Comparison of ENCODE assay signal across 1 cellular context in genomic region chr21:43311303-43311817, GRCh38.
TF ChIP-seq lines count a peak whose summit lies in the region.

No MANE protein-coding gene starts in this region.

TF ChIP-seq in HepG2, 621 proteins besides CTCF, POLR2A, EP300 and RAD21 (continued from another document and continues in another):
- TF ChIP-seq KIAA2018 (CRISPR knock-in tag; IDR thresholded peaks at IDR 0.05; ENCODE audit: borderline replicate concordance) = no peak
- TF ChIP-seq TEAD2 (CRISPR knock-in tag; IDR thresholded peaks at IDR 0.05) = no peak
- TF ChIP-seq HDAC1 (CRISPR knock-in tag; IDR thresholded peaks at IDR 0.05) = peak; percentile 64
- no peak for TF ChIP-seq ZNF101 (CRISPR knock-in tag; IDR thresholded peaks at IDR 0.05; ENCODE audit: borderline replicate concordance, low read depth)
- no peak for TF ChIP-seq IRF2 (CRISPR knock-in tag; IDR thresholded peaks at IDR 0.05)
- TF ChIP-seq SMAD3 (CRISPR knock-in tag; IDR thresholded peaks at IDR 0.05) = no peak
- no peak for TF ChIP-seq SP1 (IDR thresholded peaks at IDR 0.05)
- TF ChIP-seq SP1 (CRISPR knock-in tag; IDR thresholded peaks at IDR 0.05) = no peak
- TF ChIP-seq ZNF589 (CRISPR knock-in tag; conservative IDR thresholded peaks at IDR 0.05) = no peak
- TF ChIP-seq AHDC1 (CRISPR knock-in tag; IDR thresholded peaks at IDR 0.05; ENCODE audit: borderline replicate concordance) = 0 out of 2 replicates have a peak, but pooled peaks have one; percentile 18
- TF ChIP-seq, protein P1, sequence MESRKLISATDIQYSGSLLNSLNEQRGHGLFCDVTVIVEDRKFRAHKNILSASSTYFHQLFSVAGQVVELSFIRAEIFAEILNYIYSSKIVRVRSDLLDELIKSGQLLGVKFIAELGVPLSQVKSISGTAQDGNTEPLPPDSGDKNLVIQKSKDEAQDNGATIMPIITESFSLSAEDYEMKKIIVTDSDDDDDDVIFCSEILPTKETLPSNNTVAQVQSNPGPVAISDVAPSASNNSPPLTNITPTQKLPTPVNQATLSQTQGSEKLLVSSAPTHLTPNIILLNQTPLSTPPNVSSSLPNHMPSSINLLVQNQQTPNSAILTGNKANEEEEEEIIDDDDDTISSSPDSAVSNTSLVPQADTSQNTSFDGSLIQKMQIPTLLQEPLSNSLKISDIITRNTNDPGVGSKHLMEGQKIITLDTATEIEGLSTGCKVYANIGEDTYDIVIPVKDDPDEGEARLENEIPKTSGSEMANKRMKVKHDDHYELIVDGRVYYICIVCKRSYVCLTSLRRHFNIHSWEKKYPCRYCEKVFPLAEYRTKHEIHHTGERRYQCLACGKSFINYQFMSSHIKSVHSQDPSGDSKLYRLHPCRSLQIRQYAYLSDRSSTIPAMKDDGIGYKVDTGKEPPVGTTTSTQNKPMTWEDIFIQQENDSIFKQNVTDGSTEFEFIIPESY (CRISPR knock-in tag; IDR thresholded peaks at IDR 0.05) = no peak
- no peak for TF ChIP-seq SOX13 (IDR thresholded peaks at IDR 0.05)
- TF ChIP-seq SOX13 (CRISPR knock-in tag; conservative IDR thresholded peaks at IDR 0.05 in 1 of 2, IDR thresholded peaks at IDR 0.05 in 1 of 2) = 0 out of 4 replicates have a peak, but pooled peaks of 1 of the 2 experiments have one; percentile 20
- TF ChIP-seq AGO2 (optimal IDR thresholded peaks at IDR 0.05; ENCODE audit: low read depth, low read length) = no peak
- TF ChIP-seq RXRB (CRISPR knock-in tag; IDR thresholded peaks at IDR 0.05; ENCODE audit: borderline replicate concordance) = peak; percentile 39; the same call in 1 of the 2 replicates
- TF ChIP-seq, protein P2, sequence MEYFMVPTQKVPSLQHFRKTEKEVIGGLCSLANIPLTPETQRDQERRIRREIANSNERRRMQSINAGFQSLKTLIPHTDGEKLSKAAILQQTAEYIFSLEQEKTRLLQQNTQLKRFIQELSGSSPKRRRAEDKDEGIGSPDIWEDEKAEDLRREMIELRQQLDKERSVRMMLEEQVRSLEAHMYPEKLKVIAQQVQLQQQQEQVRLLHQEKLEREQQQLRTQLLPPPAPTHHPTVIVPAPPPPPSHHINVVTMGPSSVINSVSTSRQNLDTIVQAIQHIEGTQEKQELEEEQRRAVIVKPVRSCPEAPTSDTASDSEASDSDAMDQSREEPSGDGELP (IDR thresholded peaks at IDR 0.05; ENCODE audit: borderline replicate concordance, low read depth) = peak; percentile 72; the same call in 1 of the 2 replicates
- TF ChIP-seq PHF21A (CRISPR knock-in tag; IDR thresholded peaks at IDR 0.05) = 0 out of 2 replicates have a peak, but pooled peaks have one; percentile 15
- TF ChIP-seq ZNF292 (CRISPR knock-in tag; IDR thresholded peaks at IDR 0.05; ENCODE audit: borderline replicate concordance, low read depth) = peak; percentile 89; the same call in 1 of the 2 replicates
- TF ChIP-seq, protein P3, sequence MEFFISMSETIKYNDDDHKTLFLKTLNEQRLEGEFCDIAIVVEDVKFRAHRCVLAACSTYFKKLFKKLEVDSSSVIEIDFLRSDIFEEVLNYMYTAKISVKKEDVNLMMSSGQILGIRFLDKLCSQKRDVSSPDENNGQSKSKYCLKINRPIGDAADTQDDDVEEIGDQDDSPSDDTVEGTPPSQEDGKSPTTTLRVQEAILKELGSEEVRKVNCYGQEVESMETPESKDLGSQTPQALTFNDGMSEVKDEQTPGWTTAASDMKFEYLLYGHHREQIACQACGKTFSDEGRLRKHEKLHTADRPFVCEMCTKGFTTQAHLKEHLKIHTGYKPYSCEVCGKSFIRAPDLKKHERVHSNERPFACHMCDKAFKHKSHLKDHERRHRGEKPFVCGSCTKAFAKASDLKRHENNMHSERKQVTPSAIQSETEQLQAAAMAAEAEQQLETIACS (CRISPR knock-in tag; IDR thresholded peaks at IDR 0.05) = no peak
- TF ChIP-seq, protein P4, sequence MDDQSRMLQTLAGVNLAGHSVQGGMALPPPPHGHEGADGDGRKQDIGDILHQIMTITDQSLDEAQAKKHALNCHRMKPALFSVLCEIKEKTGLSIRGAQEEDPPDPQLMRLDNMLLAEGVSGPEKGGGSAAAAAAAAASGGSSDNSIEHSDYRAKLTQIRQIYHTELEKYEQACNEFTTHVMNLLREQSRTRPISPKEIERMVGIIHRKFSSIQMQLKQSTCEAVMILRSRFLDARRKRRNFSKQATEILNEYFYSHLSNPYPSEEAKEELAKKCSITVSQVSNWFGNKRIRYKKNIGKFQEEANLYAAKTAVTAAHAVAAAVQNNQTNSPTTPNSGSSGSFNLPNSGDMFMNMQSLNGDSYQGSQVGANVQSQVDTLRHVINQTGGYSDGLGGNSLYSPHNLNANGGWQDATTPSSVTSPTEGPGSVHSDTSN (CRISPR knock-in tag; IDR thresholded peaks at IDR 0.05; ENCODE audit: borderline replicate concordance) = no peak
- TF ChIP-seq HOXA9 (CRISPR knock-in tag; IDR thresholded peaks at IDR 0.05; ENCODE audit: borderline replicate concordance) = no peak
- no peak for TF ChIP-seq MIER3 (CRISPR knock-in tag; IDR thresholded peaks at IDR 0.05; ENCODE audit: borderline replicate concordance)
- no peak for TF ChIP-seq ZBTB10 (CRISPR knock-in tag; IDR thresholded peaks at IDR 0.05; ENCODE audit: borderline replicate concordance)
- TF ChIP-seq CENPX (CRISPR knock-in tag; IDR thresholded peaks at IDR 0.05) = no peak
- TF ChIP-seq MAFF (IDR thresholded peaks at IDR 0.05; ENCODE audit: low read depth, low read length) = no peak
- no peak for TF ChIP-seq ZNF17 (CRISPR knock-in tag; IDR thresholded peaks at IDR 0.05)
- no peak for TF ChIP-seq BRD4 (CRISPR knock-in tag; IDR thresholded peaks at IDR 0.05)
- no peak for TF ChIP-seq NFE2L2 (IDR thresholded peaks at IDR 0.05; ENCODE audit: low read length)
- no peak for TF ChIP-seq GTF3A (CRISPR knock-in tag; conservative IDR thresholded peaks at IDR 0.05)
- no peak for TF ChIP-seq ZNF354B (CRISPR knock-in tag; IDR thresholded peaks at IDR 0.05)
- no peak for TF ChIP-seq SMC3 (IDR thresholded peaks at IDR 0.05; ENCODE audit: low read length)
